1 cellular context compared by ENCODE assay signal in the genomic region with DNA sequence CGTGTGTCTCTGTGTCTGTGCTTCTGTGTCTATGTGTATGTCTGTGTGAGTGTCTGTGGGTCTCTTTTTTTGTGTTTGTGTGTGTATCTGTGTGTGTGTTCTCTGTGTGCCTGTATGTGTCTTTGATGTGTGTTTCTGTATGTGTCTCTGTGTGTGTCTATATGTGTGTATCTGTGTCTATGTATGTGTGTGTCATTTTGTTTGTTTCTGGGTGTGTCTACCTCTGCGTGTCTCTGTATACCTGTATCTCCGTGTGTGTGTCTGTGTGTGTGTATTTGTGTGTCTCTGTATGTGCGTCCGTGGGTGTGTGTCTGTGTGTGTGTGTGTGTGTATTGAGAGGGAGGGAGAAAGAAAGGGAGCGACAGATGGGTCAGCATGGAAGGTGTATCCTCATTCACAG.
TF ChIP-seq lines count a peak whose summit lies in the region.

No MANE protein-coding gene starts in this region.

TF ChIP-seq in K562, 482 proteins besides CTCF, POLR2A, EP300 and RAD21 (continued from another document):
- TF ChIP-seq BCLAF1 (IDR thresholded peaks at IDR 0.05; ENCODE audit: borderline replicate concordance in 1 of 2, control insufficient read depth in 1 of 2, low read depth in 2 of 2, low read length in 1 of 2) (no peak), OTX1 (CRISPR knock-in tag; IDR thresholded peaks at IDR 0.05) (0 out of 2 replicates have a peak, but pooled peaks have one; percentile 28), THRB (CRISPR knock-in tag; conservative IDR thresholded peaks at IDR 0.05) (0 out of 2 replicates have a peak, but pooled peaks have one; percentile 29), CGGBP1 (CRISPR knock-in tag; IDR thresholded peaks at IDR 0.05) (no peak), ZNF561 (CRISPR knock-in tag; conservative IDR thresholded peaks at IDR 0.05) (no peak), EZH2 (IDR thresholded peaks at IDR 0.05; ENCODE audit: borderline replicate concordance, low read depth, low read length) (no peak), ELF4 (CRISPR knock-in tag; IDR thresholded peaks at IDR 0.05) (peak; percentile 58; the same call in 1 of the 2 replicates), ELK1 (CRISPR knock-in tag; IDR thresholded peaks at IDR 0.05) (no peak), HNRNPH1 (optimal IDR thresholded peaks at IDR 0.05; ENCODE audit: low read depth, low read length) (no peak), MAFG (tag; conservative IDR thresholded peaks at IDR 0.05) (no peak), ZFPM2 (CRISPR knock-in tag; IDR thresholded peaks at IDR 0.05) (no peak), PURB (CRISPR knock-in tag; IDR thresholded peaks at IDR 0.05; ENCODE audit: low read depth) (no peak), KHSRP (IDR thresholded peaks at IDR 0.05) (no peak), CXXC5 (CRISPR knock-in tag; IDR thresholded peaks at IDR 0.05) (no peak), ZNF445 (CRISPR knock-in tag; IDR thresholded peaks at IDR 0.05; ENCODE audit: low read depth) (no peak), ZNF143 (CRISPR knock-in tag; IDR thresholded peaks at IDR 0.05) (no peak), ATF2 (CRISPR knock-in tag; IDR thresholded peaks at IDR 0.05) (no peak), PHB2 (IDR thresholded peaks at IDR 0.05; ENCODE audit: low read depth) (no peak), RBM14 (IDR thresholded peaks at IDR 0.05; ENCODE audit: borderline replicate concordance, insufficient read depth, low read depth, low read length) (no peak), SP1 (CRISPR knock-in tag; IDR thresholded peaks at IDR 0.05) (no peak), ZNF589 (CRISPR knock-in tag; IDR thresholded peaks at IDR 0.05; ENCODE audit: low read depth) (no peak), GTF2F1 (IDR thresholded peaks at IDR 0.05; ENCODE audit: low read depth, low read length) (no peak), PHF8 (IDR thresholded peaks at IDR 0.05; ENCODE audit: borderline replicate concordance, low read length) (no peak)
- TF ChIP-seq, protein P1, sequence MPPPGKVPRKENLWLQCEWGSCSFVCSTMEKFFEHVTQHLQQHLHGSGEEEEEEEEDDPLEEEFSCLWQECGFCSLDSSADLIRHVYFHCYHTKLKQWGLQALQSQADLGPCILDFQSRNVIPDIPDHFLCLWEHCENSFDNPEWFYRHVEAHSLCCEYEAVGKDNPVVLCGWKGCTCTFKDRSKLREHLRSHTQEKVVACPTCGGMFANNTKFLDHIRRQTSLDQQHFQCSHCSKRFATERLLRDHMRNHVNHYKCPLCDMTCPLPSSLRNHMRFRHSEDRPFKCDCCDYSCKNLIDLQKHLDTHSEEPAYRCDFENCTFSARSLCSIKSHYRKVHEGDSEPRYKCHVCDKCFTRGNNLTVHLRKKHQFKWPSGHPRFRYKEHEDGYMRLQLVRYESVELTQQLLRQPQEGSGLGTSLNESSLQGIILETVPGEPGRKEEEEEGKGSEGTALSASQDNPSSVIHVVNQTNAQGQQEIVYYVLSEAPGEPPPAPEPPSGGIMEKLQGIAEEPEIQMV (tag; conservative IDR thresholded peaks at IDR 0.05; ENCODE audit: low read depth) = no peak
- TF ChIP-seq, protein P2, sequence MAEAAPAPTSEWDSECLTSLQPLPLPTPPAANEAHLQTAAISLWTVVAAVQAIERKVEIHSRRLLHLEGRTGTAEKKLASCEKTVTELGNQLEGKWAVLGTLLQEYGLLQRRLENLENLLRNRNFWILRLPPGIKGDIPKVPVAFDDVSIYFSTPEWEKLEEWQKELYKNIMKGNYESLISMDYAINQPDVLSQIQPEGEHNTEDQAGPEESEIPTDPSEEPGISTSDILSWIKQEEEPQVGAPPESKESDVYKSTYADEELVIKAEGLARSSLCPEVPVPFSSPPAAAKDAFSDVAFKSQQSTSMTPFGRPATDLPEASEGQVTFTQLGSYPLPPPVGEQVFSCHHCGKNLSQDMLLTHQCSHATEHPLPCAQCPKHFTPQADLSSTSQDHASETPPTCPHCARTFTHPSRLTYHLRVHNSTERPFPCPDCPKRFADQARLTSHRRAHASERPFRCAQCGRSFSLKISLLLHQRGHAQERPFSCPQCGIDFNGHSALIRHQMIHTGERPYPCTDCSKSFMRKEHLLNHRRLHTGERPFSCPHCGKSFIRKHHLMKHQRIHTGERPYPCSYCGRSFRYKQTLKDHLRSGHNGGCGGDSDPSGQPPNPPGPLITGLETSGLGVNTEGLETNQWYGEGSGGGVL (CRISPR knock-in tag; IDR thresholded peaks at IDR 0.05) = no peak
